ENCODE assay signal across 8 cellular contexts in genomic region chr9:137254624-137255447, GRCh38. TPM values are rescaled to one million over a fixed set of nuclear protein-coding genes. Genes with fewer than 3 reads are reported as not detected.
DNase-seq lines count a peak whose midpoint lies in the region; FAIRE-seq and TF ChIP-seq lines count a peak whose summit lies in the region.

Gene NELFB, plus strand, starts transcription at chr9:137255327.

- FAIRE-seq in H54 (lab: Jason Lieb, UNC): no peak

- H3K27ac ChIP-seq in SJCRH30 (peak within 1 kb of the TSS; percentile 37; the same call in 1 of the 2 replicates), neural progenitor cell (peak within 1 kb of the TSS; percentile 9)

- H3K27me3 ChIP-seq in SJCRH30 (peaks cover 4% of the 10 kb centered on the region), neural progenitor cell (peaks cover 6% of the 10 kb centered on the region)

- peak within 1 kb of the TSS; percentile 83 for H2AFZ ChIP-seq in neural progenitor cell (replicated peaks)

- H3K4me1 ChIP-seq in ES-I3 (ENCODE audit: insufficient read depth, low read length) (peaks cover 8% of the 10 kb centered on the region; the same call in 1 of the 2 replicates), SJCRH30 (peaks cover 8% of the 10 kb centered on the region), neural progenitor cell (peaks cover 31% of the 10 kb centered on the region)

- H4K20me1 ChIP-seq in neural progenitor cell (ENCODE audit: low read depth): peaks cover 19% of the 10 kb centered on the region

- DNase-seq in H54 (ENCODE audit: insufficient read length, low spot score): peak; percentile 100
- peak; percentile 83 for DNase-seq in M059J (ENCODE audit: low read depth)
- peak; percentile 93 to 94 for DNase-seq in SJCRH30
- DNase-seq in activated gamma-delta T cell treated with Interleukin-2 at 50 U/mL for 16 hours: peak; percentile 96
- peak; percentile 84 to 96 for DNase-seq in foreskin fibroblast
- DNase-seq in neural progenitor cell (ENCODE audit: low spot score): peak; percentile 94
- peak; percentile 74 for DNase-seq in stromal cell of bone marrow (ENCODE audit: low read depth)

- H3K27me3 Mint-ChIP-seq in neural progenitor cell (ENCODE audit: insufficient read depth, low read depth): peaks cover 9% of the 10 kb centered on the region

- H3K36me3 Mint-ChIP-seq in neural progenitor cell: peaks cover 9% of the 10 kb centered on the region

- H3K4me1 Mint-ChIP-seq in neural progenitor cell: peaks cover 27% of the 10 kb centered on the region

- H3K4me2 ChIP-seq in neural progenitor cell: peak within 1 kb of the TSS; percentile 100

- no peaks in the 10 kb centered on the region for H3K9me3 ChIP-seq in ES-I3 (ENCODE audit: control insufficient read depth, insufficient read depth, low read length)
- H3K9me3 ChIP-seq in SJCRH30 (replicated peaks): no peaks in the 10 kb centered on the region
- no peaks in the 10 kb centered on the region for H3K9me3 ChIP-seq in neural progenitor cell (ENCODE audit: low read depth)

- H3K9ac ChIP-seq in ES-I3 (ENCODE audit: low read depth, low read length): peak within 1 kb of the TSS; percentile 55
- H3K9ac ChIP-seq in neural progenitor cell: peak within 1 kb of the TSS; percentile 94

- H3K4me3 ChIP-seq in SJCRH30 (peak within 1 kb of the TSS; percentile 98), foreskin fibroblast (ENCODE audit: low read depth in 1 of 2, low read length in 2 of 2) (peak within 1 kb of the TSS; percentile 92 to 93), neural progenitor cell (peak within 1 kb of the TSS; percentile 99)

- H3K79me2 ChIP-seq in neural progenitor cell (ENCODE audit: low read depth): peaks cover 20% of the 10 kb centered on the region

- TF ChIP-seq POLR2A in H54 (IDR thresholded peaks at IDR 0.05; ENCODE audit: low read depth, low read length): peak; percentile 96

- H3K27ac Mint-ChIP-seq in neural progenitor cell: peak within 1 kb of the TSS; percentile 99

- peaks cover 12% of the 10 kb centered on the region for H3K36me3 ChIP-seq in ES-I3 (ENCODE audit: insufficient read depth, low read length)
- peaks cover 9% of the 10 kb centered on the region; the same call in 1 of the 2 replicates for H3K36me3 ChIP-seq in SJCRH30
- no peaks in the 10 kb centered on the region for H3K36me3 ChIP-seq in neural progenitor cell

- H3K4me3 Mint-ChIP-seq in neural progenitor cell: peak within 1 kb of the TSS; percentile 95

- no peaks in the 10 kb centered on the region for H3K9me3 Mint-ChIP-seq in neural progenitor cell

- H3F3A ChIP-seq in neural progenitor cell (ENCODE audit: low read depth): peaks cover 10% of the 10 kb centered on the region

- TF ChIP-seq CTCF in foreskin fibroblast (IDR thresholded peaks at IDR 0.05; ENCODE audit: low read depth, low read length) (no peak), neural progenitor cell (IDR thresholded peaks at IDR 0.05) (peak; percentile 23)

RNA-seq across cellular contexts. Expression of gene NELFB, which starts in this region (rescaled TPM):
- total RNA-seq in M059J (2014; rRNA removed; shearing (Covaris generic)): 41.8 and 73.9 TPM in 2 replicates
- 65.5 and 66.8 TPM in 2 replicates for total RNA-seq in SJCRH30 (2014; rRNA removed; shearing (Covaris generic))
- 35.2 and 76.1 TPM in 2 replicates for total RNA-seq in neural progenitor cell (ENCODE audit: low replicate concordance)

Comparison
In these comparisons a context has a peak if more than half of its experiments do, and no peak if none do; other contexts are left out.
1. Peak in every context shown above with its lines: DNase-seq, H3K4me3 ChIP-seq and H3K27ac ChIP-seq.